In the genomic region with DNA sequence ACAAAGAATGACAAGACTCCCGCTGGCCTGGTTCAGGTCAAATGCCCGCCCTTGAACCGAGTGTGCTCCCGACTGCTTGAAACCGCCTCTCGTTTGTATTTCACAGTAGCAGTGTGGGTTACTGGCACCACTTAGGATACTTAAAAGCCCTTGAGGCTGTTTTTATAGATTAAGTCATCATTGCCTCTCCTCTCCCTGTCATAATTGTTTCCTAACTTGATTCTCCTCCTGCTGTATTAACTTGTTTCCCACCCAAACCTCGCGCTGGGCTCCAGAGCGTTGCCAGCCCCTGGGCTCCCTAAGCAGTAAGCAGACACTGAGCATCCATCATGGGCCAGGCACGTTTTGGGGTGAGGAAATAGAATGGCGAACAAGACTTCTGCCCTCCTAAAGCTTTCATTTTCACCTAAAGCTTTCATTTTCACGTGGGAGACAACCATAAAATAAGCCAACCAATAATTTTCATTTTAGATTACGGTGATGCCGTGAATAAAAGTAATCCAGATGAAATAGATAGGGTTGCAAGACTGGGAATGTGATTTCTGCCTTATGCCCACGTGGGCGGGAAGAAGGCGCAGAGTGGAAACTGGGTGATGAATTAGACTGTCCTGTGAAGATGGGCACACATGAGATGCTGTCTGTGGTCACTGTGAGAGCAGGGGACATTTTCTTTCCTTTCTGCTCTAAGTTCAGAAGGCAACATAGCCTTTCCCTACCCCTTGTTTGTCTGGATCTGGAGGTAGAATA, we compare ENCODE assay signal across 1 cellular context.
TF ChIP-seq lines count a peak whose summit lies in the region.

No MANE protein-coding gene starts in this region.

TF ChIP-seq in HEK293, 187 proteins besides CTCF, POLR2A, EP300 and RAD21 (continued from another document and continues in another):
- TF ChIP-seq, protein P1, sequence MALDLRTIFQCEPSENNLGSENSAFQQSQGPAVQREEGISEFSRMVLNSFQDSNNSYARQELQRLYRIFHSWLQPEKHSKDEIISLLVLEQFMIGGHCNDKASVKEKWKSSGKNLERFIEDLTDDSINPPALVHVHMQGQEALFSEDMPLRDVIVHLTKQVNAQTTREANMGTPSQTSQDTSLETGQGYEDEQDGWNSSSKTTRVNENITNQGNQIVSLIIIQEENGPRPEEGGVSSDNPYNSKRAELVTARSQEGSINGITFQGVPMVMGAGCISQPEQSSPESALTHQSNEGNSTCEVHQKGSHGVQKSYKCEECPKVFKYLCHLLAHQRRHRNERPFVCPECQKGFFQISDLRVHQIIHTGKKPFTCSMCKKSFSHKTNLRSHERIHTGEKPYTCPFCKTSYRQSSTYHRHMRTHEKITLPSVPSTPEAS (tag by site-specific recombination; IDR thresholded peaks at IDR 0.05) = no peak
- TF ChIP-seq ZNF624 (tag by site-specific recombination; IDR thresholded peaks at IDR 0.05) (no peak), ZBTB7A (tag by site-specific recombination; IDR thresholded peaks at IDR 0.05; ENCODE audit: low read depth) (no peak), ZEB2 (tag by site-specific recombination; IDR thresholded peaks at IDR 0.05) (0 out of 2 replicates have a peak, but pooled peaks have one; percentile 33), ZNF629 (tag by site-specific recombination; IDR thresholded peaks at IDR 0.05) (peak; percentile 38; the same call in 1 of the 2 replicates), ZSCAN30 (tag by site-specific recombination; IDR thresholded peaks at IDR 0.05) (peak; percentile 53; the same call in 1 of the 2 replicates), ZNF514 (tag by site-specific recombination; IDR thresholded peaks at IDR 0.05) (no peak), ZBTB8A (tag by site-specific recombination; IDR thresholded peaks at IDR 0.05) (0 out of 2 replicates have a peak, but pooled peaks have one; percentile 17), KLF1 (tag by site-specific recombination; IDR thresholded peaks at IDR 0.05) (no peak), ZNF24 (tag by site-specific recombination; IDR thresholded peaks at IDR 0.05) (no peak), OVOL3 (tag by site-specific recombination; IDR thresholded peaks at IDR 0.05) (no peak), ZNF776 (tag by site-specific recombination; IDR thresholded peaks at IDR 0.05; ENCODE audit: borderline replicate concordance) (no peak), ZNF48 (tag by site-specific recombination; IDR thresholded peaks at IDR 0.05) (no peak), MYNN (tag by site-specific recombination; IDR thresholded peaks at IDR 0.05; ENCODE audit: borderline replicate concordance) (peak; percentile 73; the same call in 1 of the 2 replicates), ZNF221 (tag by site-specific recombination; IDR thresholded peaks at IDR 0.05; ENCODE audit: borderline replicate concordance) (no peak), ZNF600 (tag by site-specific recombination; IDR thresholded peaks at IDR 0.05) (peak; percentile 25; the same call in 1 of the 2 replicates), FEZF1 (tag by site-specific recombination; IDR thresholded peaks at IDR 0.05) (peak; percentile 15; the same call in 1 of the 2 replicates), ZNF433 (tag by site-specific recombination; IDR thresholded peaks at IDR 0.05; ENCODE audit: low read depth) (no peak), ZIC2 (tag by site-specific recombination; IDR thresholded peaks at IDR 0.05) (peak; percentile 44; the same call in 1 of the 2 replicates), WT1 (tag by site-specific recombination; IDR thresholded peaks at IDR 0.05) (peak; percentile 47; the same call in 1 of the 2 replicates), ZNF561 (tag by site-specific recombination; IDR thresholded peaks at IDR 0.05; ENCODE audit: borderline replicate concordance) (0 out of 2 replicates have a peak, but pooled peaks have one; percentile 66), BCL11B (tag by site-specific recombination; IDR thresholded peaks at IDR 0.05; ENCODE audit: low read depth) (0 out of 2 replicates have a peak, but pooled peaks have one; percentile 21), OSR2 (tag by site-specific recombination; IDR thresholded peaks at IDR 0.05) (peak; percentile 98), KLF16 (tag by site-specific recombination; IDR thresholded peaks at IDR 0.05) (no peak), ZNF391 (tag by site-specific recombination; IDR thresholded peaks at IDR 0.05; ENCODE audit: borderline replicate concordance, low read depth) (no peak), ZNF202 (tag by site-specific recombination; IDR thresholded peaks at IDR 0.05; ENCODE audit: borderline replicate concordance) (no peak), ZNF223 (tag by site-specific recombination; IDR thresholded peaks at IDR 0.05) (no peak), ZBTB17 (tag by site-specific recombination; IDR thresholded peaks at IDR 0.05) (no peak), ZNF792 (tag by site-specific recombination; IDR thresholded peaks at IDR 0.05) (no peak), SP7 (tag by site-specific recombination; IDR thresholded peaks at IDR 0.05) (peak; percentile 49; the same call in 1 of the 2 replicates), ZNF843 (tag by site-specific recombination; IDR thresholded peaks at IDR 0.05) (no peak), ZNF155 (tag by site-specific recombination; IDR thresholded peaks at IDR 0.05) (no peak), ZNF529 (tag by site-specific recombination; IDR thresholded peaks at IDR 0.05; ENCODE audit: insufficient replicate concordance) (no peak), MEIS1 (CRISPR knock-in tag; IDR thresholded peaks at IDR 0.05; ENCODE audit: borderline replicate concordance) (no peak), GLIS2 (tag by site-specific recombination; IDR thresholded peaks at IDR 0.05) (no peak), ZNF169 (tag by site-specific recombination; IDR thresholded peaks at IDR 0.05) (no peak), ZNF37A (tag by site-specific recombination; IDR thresholded peaks at IDR 0.05) (no peak), IKZF3 (tag by site-specific recombination; IDR thresholded peaks at IDR 0.05) (peak; percentile 56)
- TF ChIP-seq, protein P2, sequence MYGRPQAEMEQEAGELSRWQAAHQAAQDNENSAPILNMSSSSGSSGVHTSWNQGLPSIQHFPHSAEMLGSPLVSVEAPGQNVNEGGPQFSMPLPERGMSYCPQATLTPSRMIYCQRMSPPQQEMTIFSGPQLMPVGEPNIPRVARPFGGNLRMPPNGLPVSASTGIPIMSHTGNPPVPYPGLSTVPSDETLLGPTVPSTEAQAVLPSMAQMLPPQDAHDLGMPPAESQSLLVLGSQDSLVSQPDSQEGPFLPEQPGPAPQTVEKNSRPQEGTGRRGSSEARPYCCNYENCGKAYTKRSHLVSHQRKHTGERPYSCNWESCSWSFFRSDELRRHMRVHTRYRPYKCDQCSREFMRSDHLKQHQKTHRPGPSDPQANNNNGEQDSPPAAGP (tag by site-specific recombination; IDR thresholded peaks at IDR 0.05) = peak; percentile 39; the same call in 1 of the 2 replicates
- TF ChIP-seq, protein P3, sequence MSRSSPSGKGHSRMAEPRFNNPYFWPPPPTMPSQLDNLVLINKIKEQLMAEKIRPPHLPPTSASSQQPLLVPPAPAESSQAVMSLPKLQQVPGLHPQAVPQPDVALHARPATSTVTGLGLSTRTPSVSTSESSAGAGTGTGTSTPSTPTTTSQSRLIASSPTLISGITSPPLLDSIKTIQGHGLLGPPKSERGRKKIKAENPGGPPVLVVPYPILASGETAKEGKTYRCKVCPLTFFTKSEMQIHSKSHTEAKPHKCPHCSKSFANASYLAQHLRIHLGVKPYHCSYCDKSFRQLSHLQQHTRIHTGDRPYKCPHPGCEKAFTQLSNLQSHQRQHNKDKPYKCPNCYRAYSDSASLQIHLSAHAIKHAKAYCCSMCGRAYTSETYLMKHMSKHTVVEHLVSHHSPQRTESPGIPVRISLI (tag by site-specific recombination; IDR thresholded peaks at IDR 0.05) = no peak
- TF ChIP-seq, protein P4, sequence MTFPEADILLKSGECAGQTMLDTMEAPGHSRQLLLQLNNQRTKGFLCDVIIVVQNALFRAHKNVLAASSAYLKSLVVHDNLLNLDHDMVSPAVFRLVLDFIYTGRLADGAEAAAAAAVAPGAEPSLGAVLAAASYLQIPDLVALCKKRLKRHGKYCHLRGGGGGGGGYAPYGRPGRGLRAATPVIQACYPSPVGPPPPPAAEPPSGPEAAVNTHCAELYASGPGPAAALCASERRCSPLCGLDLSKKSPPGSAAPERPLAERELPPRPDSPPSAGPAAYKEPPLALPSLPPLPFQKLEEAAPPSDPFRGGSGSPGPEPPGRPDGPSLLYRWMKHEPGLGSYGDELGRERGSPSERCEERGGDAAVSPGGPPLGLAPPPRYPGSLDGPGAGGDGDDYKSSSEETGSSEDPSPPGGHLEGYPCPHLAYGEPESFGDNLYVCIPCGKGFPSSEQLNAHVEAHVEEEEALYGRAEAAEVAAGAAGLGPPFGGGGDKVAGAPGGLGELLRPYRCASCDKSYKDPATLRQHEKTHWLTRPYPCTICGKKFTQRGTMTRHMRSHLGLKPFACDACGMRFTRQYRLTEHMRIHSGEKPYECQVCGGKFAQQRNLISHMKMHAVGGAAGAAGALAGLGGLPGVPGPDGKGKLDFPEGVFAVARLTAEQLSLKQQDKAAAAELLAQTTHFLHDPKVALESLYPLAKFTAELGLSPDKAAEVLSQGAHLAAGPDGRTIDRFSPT (tag by site-specific recombination; IDR thresholded peaks at IDR 0.05) = 0 out of 2 replicates have a peak, but pooled peaks have one; percentile 18
- TF ChIP-seq, protein P5, sequence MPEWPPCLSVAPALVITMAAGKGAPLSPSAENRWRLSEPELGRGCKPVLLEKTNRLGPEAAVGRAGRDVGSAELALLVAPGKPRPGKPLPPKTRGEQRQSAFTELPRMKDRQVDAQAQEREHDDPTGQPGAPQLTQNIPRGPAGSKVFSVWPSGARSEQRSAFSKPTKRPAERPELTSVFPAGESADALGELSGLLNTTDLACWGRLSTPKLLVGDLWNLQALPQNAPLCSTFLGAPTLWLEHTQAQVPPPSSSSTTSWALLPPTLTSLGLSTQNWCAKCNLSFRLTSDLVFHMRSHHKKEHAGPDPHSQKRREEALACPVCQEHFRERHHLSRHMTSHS (tag by site-specific recombination; IDR thresholded peaks at IDR 0.05) = no peak
- TF ChIP-seq, protein P6, sequence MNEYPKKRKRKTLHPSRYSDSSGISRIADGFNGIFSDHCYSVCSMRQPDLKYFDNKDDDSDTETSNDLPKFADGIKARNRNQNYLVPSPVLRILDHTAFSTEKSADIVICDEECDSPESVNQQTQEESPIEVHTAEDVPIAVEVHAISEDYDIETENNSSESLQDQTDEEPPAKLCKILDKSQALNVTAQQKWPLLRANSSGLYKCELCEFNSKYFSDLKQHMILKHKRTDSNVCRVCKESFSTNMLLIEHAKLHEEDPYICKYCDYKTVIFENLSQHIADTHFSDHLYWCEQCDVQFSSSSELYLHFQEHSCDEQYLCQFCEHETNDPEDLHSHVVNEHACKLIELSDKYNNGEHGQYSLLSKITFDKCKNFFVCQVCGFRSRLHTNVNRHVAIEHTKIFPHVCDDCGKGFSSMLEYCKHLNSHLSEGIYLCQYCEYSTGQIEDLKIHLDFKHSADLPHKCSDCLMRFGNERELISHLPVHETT (tag by site-specific recombination; IDR thresholded peaks at IDR 0.05) = no peak
- TF ChIP-seq, protein P7, sequence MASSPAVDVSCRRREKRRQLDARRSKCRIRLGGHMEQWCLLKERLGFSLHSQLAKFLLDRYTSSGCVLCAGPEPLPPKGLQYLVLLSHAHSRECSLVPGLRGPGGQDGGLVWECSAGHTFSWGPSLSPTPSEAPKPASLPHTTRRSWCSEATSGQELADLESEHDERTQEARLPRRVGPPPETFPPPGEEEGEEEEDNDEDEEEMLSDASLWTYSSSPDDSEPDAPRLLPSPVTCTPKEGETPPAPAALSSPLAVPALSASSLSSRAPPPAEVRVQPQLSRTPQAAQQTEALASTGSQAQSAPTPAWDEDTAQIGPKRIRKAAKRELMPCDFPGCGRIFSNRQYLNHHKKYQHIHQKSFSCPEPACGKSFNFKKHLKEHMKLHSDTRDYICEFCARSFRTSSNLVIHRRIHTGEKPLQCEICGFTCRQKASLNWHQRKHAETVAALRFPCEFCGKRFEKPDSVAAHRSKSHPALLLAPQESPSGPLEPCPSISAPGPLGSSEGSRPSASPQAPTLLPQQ (tag by site-specific recombination; IDR thresholded peaks at IDR 0.05) = peak; percentile 51; the same call in 1 of the 2 replicates
- TF ChIP-seq, protein P8, sequence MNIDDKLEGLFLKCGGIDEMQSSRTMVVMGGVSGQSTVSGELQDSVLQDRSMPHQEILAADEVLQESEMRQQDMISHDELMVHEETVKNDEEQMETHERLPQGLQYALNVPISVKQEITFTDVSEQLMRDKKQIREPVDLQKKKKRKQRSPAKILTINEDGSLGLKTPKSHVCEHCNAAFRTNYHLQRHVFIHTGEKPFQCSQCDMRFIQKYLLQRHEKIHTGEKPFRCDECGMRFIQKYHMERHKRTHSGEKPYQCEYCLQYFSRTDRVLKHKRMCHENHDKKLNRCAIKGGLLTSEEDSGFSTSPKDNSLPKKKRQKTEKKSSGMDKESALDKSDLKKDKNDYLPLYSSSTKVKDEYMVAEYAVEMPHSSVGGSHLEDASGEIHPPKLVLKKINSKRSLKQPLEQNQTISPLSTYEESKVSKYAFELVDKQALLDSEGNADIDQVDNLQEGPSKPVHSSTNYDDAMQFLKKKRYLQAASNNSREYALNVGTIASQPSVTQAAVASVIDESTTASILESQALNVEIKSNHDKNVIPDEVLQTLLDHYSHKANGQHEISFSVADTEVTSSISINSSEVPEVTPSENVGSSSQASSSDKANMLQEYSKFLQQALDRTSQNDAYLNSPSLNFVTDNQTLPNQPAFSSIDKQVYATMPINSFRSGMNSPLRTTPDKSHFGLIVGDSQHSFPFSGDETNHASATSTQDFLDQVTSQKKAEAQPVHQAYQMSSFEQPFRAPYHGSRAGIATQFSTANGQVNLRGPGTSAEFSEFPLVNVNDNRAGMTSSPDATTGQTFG (tag by site-specific recombination; IDR thresholded peaks at IDR 0.05; ENCODE audit: borderline replicate concordance) = no peak
- TF ChIP-seq, protein P9, sequence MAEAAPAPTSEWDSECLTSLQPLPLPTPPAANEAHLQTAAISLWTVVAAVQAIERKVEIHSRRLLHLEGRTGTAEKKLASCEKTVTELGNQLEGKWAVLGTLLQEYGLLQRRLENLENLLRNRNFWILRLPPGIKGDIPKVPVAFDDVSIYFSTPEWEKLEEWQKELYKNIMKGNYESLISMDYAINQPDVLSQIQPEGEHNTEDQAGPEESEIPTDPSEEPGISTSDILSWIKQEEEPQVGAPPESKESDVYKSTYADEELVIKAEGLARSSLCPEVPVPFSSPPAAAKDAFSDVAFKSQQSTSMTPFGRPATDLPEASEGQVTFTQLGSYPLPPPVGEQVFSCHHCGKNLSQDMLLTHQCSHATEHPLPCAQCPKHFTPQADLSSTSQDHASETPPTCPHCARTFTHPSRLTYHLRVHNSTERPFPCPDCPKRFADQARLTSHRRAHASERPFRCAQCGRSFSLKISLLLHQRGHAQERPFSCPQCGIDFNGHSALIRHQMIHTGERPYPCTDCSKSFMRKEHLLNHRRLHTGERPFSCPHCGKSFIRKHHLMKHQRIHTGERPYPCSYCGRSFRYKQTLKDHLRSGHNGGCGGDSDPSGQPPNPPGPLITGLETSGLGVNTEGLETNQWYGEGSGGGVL (tag by site-specific recombination; IDR thresholded peaks at IDR 0.05) = no peak
- TF ChIP-seq, protein P10, sequence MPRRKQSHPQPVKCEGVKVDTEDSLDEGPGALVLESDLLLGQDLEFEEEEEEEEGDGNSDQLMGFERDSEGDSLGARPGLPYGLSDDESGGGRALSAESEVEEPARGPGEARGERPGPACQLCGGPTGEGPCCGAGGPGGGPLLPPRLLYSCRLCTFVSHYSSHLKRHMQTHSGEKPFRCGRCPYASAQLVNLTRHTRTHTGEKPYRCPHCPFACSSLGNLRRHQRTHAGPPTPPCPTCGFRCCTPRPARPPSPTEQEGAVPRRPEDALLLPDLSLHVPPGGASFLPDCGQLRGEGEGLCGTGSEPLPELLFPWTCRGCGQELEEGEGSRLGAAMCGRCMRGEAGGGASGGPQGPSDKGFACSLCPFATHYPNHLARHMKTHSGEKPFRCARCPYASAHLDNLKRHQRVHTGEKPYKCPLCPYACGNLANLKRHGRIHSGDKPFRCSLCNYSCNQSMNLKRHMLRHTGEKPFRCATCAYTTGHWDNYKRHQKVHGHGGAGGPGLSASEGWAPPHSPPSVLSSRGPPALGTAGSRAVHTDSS (tag by site-specific recombination; IDR thresholded peaks at IDR 0.05) = no peak
